Comparison of ENCODE assay signal across 9 cellular contexts in genomic region chr3:73625124-73625665, GRCh38. TPM values are rescaled to one million over a fixed set of nuclear protein-coding genes. Genes with fewer than 3 reads are reported as not detected.
DNase-seq lines count a peak whose midpoint lies in the region; ATAC-seq and TF ChIP-seq lines count a peak whose summit lies in the region.
"Had no signal": no experiment of that assay in that cellular context is flagged by ENCODE, and none has a peak within 500 bp of the region (broad histone marks: within the 10 kb centered on the region; RNA-seq: fewer than 3 reads in every experiment).

No MANE protein-coding gene starts in this region.

- H3K4me3 ChIP-seq in Peyer's patch (peak overlapping the region; percentile 34 to 71 (median 53)), gastroesophageal sphincter (peak overlapping the region; percentile 78 to 95), osteoblast (ENCODE audit: insufficient read depth, low read length) (peak overlapping the region; percentile 76)

- ATAC-seq in gastroesophageal sphincter (peak; percentile 44), GM21360 (IDR thresholded peaks at IDR 0.05; ENCODE audit: unreplicated experiment) (no peak)

- no peak for TF ChIP-seq POLR2A in Peyer's patch (IDR thresholded peaks at IDR 0.05)
- no peak for TF ChIP-seq POLR2A in gastroesophageal sphincter (IDR thresholded peaks at IDR 0.05)

- H3K27ac ChIP-seq in Peyer's patch (peak overlapping the region; percentile 62 to 93 (median 75)), gastroesophageal sphincter (peak overlapping the region; percentile 76 to 97 (median 90)), osteoblast (ENCODE audit: low read depth, low read length) (peak overlapping the region; percentile 70)

- peak overlapping the region; percentile 94 for H2AFZ ChIP-seq in osteoblast (ENCODE audit: low read length)

- H3K4me1 ChIP-seq in Peyer's patch (no peaks in the 10 kb centered on the region), gastroesophageal sphincter (peaks cover 4 to 41% (median 5%) of the 10 kb centered on the region in 3 donors), osteoblast (ENCODE audit: insufficient read depth, low read length) (peaks cover 35% of the 10 kb centered on the region)

- DNase-seq in D341Med (ENCODE audit: low spot score) (peak; percentile 25), Peyer's patch (no peak), osteoblast (ENCODE audit: insufficient read length, low spot score, missing footprints) (peak; percentile 92), NCI-H2107 treated with DMSO at 0.1 percent for 48 hours (lab: John Stamatoyannopoulos, UW; ENCODE audit: unreplicated experiment) (no peak), DMS79 treated with DMSO at 0.1 percent for 48 hours (lab: John Stamatoyannopoulos, UW) (no peak), T-helper 2 cell (no peak)

- TF ChIP-seq CTCF in Peyer's patch (IDR thresholded peaks at IDR 0.05) (no peak), gastroesophageal sphincter (IDR thresholded peaks at IDR 0.05) (peak in 2 of 4 experiments; percentile 10 to 16), osteoblast (IDR thresholded peaks at IDR 0.05; ENCODE audit: extremely low read depth, low read depth, low read length) (no peak)

- WGBS in gastroesophageal sphincter (ENCODE audit: low coverage in 1 of 2), 2 donors: 0 to 5% methylated on average over 7 to 19 of the region's 21 CpGs

- H3K36me3 ChIP-seq in Peyer's patch (no peaks in the 10 kb centered on the region), gastroesophageal sphincter (no peaks in the 10 kb centered on the region), osteoblast (ENCODE audit: insufficient read depth, low read length) (no peaks in the 10 kb centered on the region)

- H3K27me3 ChIP-seq in Peyer's patch: no peaks in the 10 kb centered on the region
- H3K27me3 ChIP-seq in gastroesophageal sphincter: peaks cover 6% of the 10 kb centered on the region
- H3K27me3 ChIP-seq in osteoblast (ENCODE audit: insufficient read depth, low read length): no peaks in the 10 kb centered on the region

- no peaks in the 10 kb centered on the region for H4K20me1 ChIP-seq in osteoblast (ENCODE audit: insufficient read depth, low read length)

- H3K79me2 ChIP-seq in osteoblast (ENCODE audit: insufficient read depth, low read length): peaks cover 38% of the 10 kb centered on the region

- no peak for TF ChIP-seq EP300 in gastroesophageal sphincter (IDR thresholded peaks at IDR 0.05)

- peak overlapping the region; percentile 90 for H3K4me2 ChIP-seq in osteoblast (ENCODE audit: insufficient read depth, low read length)

- H3K9me3 ChIP-seq in Peyer's patch (no peaks in the 10 kb centered on the region), gastroesophageal sphincter (no peaks in the 10 kb centered on the region), osteoblast (ENCODE audit: low read depth, low read length) (no peaks in the 10 kb centered on the region)

RNA-seq across cellular contexts. Expression of gene PDZRN3, which starts 0.5 kb away (rescaled TPM):
- total RNA-seq in Peyer's patch (10 to 100 TPM; 13.3 to 81.7 (median 19.7) TPM), gastroesophageal sphincter (100 to 1,000 TPM; 227 to 305 (median 265) TPM), osteoblast (18.3 and 26.4 TPM in 2 replicates)
- total RNA-seq: T-helper 2 cell treated with Interferon-gamma antibody and Interleukin-4, amounts not matched to agents 100 ng/mL and 5 ng/mL, for 36 hours had no signal

Comparison
In these comparisons a context has a peak if more than half of its experiments do, and no peak if none do; other contexts are left out.
1. DNase-seq: peak in D341Med (single experiment) and osteoblast (single experiment); none in Peyer's patch (0 of 3), NCI-H2107 treated with DMSO at 0.1 percent for 48 hours (single experiment), DMS79 treated with DMSO at 0.1 percent for 48 hours (single experiment) and T-helper 2 cell (0 of 5).
2. Peak in every context shown above with its lines, with median percentiles within 50 percentile points of each other: H3K27ac ChIP-seq and H3K4me3 ChIP-seq.